Comparison of ENCODE assay signal across 23 cellular contexts in the genomic region with DNA sequence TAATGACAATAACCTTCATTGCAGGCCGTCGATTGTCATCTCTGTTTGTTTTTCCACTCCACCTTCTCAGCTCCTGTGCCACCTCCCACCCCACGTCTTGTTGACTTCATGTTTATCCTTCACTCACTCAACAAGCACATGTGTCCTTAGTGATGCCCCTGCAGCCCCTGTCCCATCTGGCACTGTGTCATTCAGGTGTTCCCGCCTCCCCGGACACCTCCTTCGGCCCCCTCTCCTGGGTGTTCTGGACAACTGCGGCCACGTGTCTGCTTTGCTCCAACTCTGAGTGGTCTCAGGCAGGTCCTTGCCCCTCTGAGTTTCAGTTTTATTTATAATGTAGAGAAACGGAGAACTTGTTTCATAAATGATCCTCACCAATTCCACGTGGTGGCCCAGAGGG.
A peak's percentile ranks its signal among the peaks of the same experiment; 100 is the strongest.
DNase-seq lines count a peak whose midpoint lies in the region; ATAC-seq, FAIRE-seq and TF ChIP-seq lines count a peak whose summit lies in the region.
"Had no signal": no experiment of that assay in that cellular context is flagged by ENCODE, and none has a peak within 500 bp of the region (broad histone marks: within the 10 kb centered on the region; RNA-seq: fewer than 3 reads in every experiment).

No MANE protein-coding gene starts in this region.

- H3K4me2 ChIP-seq in astrocyte (ENCODE audit: low read length): no peak overlapping the region

- peaks cover 52% of the 10 kb centered on the region for H3K4me1 ChIP-seq in astrocyte (ENCODE audit: insufficient read depth, low read length)

- H3K27ac Mint-ChIP-seq in astrocyte (ENCODE audit: unreplicated experiment) (peak overlapping the region; percentile 88), mesothelial cell of epicardium (peak overlapping the region; percentile 64), type B pancreatic cell (no peak overlapping the region)
- H3K27ac Mint-ChIP-seq in activated T-helper 1 cell treated with anti-CD3 and anti-CD28 coated beads, Interleukin-12 subunit alpha, Interleukin-12 subunit beta, Interleukin-2, Interleukin-4 antibody, amounts not matched to agents 30 ng/mL and 10 ng/mL and 1 ng/mL, durations not matched to agents 14 hours and 24 hours and 36 hours: no peak overlapping the region
- H3K27ac Mint-ChIP-seq: activated CD8-positive, alpha-beta T cell treated with anti-CD3 and anti-CD28 coated beads for 36 hours; B cell had no signal

- peaks cover 3% of the 10 kb centered on the region for H3K9me3 Mint-ChIP-seq in astrocyte (ENCODE audit: unreplicated experiment)
- H3K9me3 Mint-ChIP-seq in mesothelial cell of epicardium: no peaks in the 10 kb centered on the region
- H3K9me3 Mint-ChIP-seq in type B pancreatic cell: no peaks in the 10 kb centered on the region
- no peaks in the 10 kb centered on the region for H3K9me3 Mint-ChIP-seq in activated T-helper 1 cell treated with anti-CD3 and anti-CD28 coated beads, Interleukin-12 subunit alpha, Interleukin-12 subunit beta, Interleukin-2, Interleukin-4 antibody, amounts not matched to agents 30 ng/mL and 10 ng/mL and 1 ng/mL, durations not matched to agents 14 hours and 24 hours and 36 hours

- no peaks in the 10 kb centered on the region for H4K20me1 ChIP-seq in astrocyte (ENCODE audit: insufficient read depth, low read length)

- H3K36me3 Mint-ChIP-seq in astrocyte (ENCODE audit: low read depth, unreplicated experiment) (peaks cover 6% of the 10 kb centered on the region), mesothelial cell of epicardium (no peaks in the 10 kb centered on the region), type B pancreatic cell (no peaks in the 10 kb centered on the region)
- no peaks in the 10 kb centered on the region for H3K36me3 Mint-ChIP-seq in activated T-helper 1 cell treated with anti-CD3 and anti-CD28 coated beads, Interleukin-12 subunit alpha, Interleukin-12 subunit beta, Interleukin-2, Interleukin-4 antibody, amounts not matched to agents 30 ng/mL and 10 ng/mL and 1 ng/mL, durations not matched to agents 14 hours and 24 hours and 36 hours (ENCODE audit: low read depth)

- intact Hi-C loops in cardiac septum (cut with DNase I) (no loop called here), left cardiac atrium (cut with DNase I) (no loop called here)
- intact Hi-C loops in activated T-helper 1 cell treated with anti-CD3 and anti-CD28 coated beads, Interleukin-12 subunit alpha, Interleukin-12 subunit beta, Interleukin-2, Interleukin-4 antibody, amounts not matched to agents 30 ng/mL and 10 ng/mL and 1 ng/mL, durations not matched to agents 14 hours and 24 hours and 36 hours (cut with micrococcal nuclease): no loop called here

- H3K4me3 ChIP-seq in astrocyte (ENCODE audit: insufficient read depth, low read depth, low read length): no peak overlapping the region
- H3K4me3 ChIP-seq: cardiac muscle cell, upper lobe of left lung had no signal

- H3K4me1 Mint-ChIP-seq in astrocyte (ENCODE audit: low read depth, unreplicated experiment) (peaks cover 45% of the 10 kb centered on the region), mesothelial cell of epicardium (peaks cover 66% of the 10 kb centered on the region), type B pancreatic cell (ENCODE audit: unreplicated experiment) (peaks cover 30% of the 10 kb centered on the region)
- no peaks in the 10 kb centered on the region for H3K4me1 Mint-ChIP-seq in activated T-helper 1 cell treated with anti-CD3 and anti-CD28 coated beads, Interleukin-12 subunit alpha, Interleukin-12 subunit beta, Interleukin-2, Interleukin-4 antibody, amounts not matched to agents 30 ng/mL and 10 ng/mL and 1 ng/mL, durations not matched to agents 14 hours and 24 hours and 36 hours (ENCODE audit: low read depth)
- H3K4me1 Mint-ChIP-seq: B cell had no signal

- TF ChIP-seq CTCF in astrocyte (IDR thresholded peaks at IDR 0.05; ENCODE audit: insufficient read depth, low read depth, low read length) (no peak), mesothelial cell of epicardium (IDR thresholded peaks at IDR 0.05; ENCODE audit: unreplicated experiment) (no peak), type B pancreatic cell (conservative IDR thresholded peaks at IDR 0.05) (no peak)

- no peaks in the 10 kb centered on the region for H3K36me3 ChIP-seq in astrocyte (ENCODE audit: insufficient read depth, low read length)
- H3K36me3 ChIP-seq: cardiac muscle cell, upper lobe of left lung had no signal

- H3K27ac ChIP-seq in astrocyte (ENCODE audit: low read depth, low read length): no peak overlapping the region
- H3K27ac ChIP-seq: cardiac muscle cell, upper lobe of left lung had no signal

- H3K4me3 Mint-ChIP-seq in astrocyte (ENCODE audit: unreplicated experiment): no peak overlapping the region
- no peak overlapping the region for H3K4me3 Mint-ChIP-seq in mesothelial cell of epicardium
- H3K4me3 Mint-ChIP-seq in type B pancreatic cell: peak overlapping the region; percentile 64
- H3K4me3 Mint-ChIP-seq in activated T-helper 1 cell treated with anti-CD3 and anti-CD28 coated beads, Interleukin-12 subunit alpha, Interleukin-12 subunit beta, Interleukin-2, Interleukin-4 antibody, amounts not matched to agents 30 ng/mL and 10 ng/mL and 1 ng/mL, durations not matched to agents 14 hours and 24 hours and 36 hours: no peak overlapping the region
- H3K4me3 Mint-ChIP-seq: activated CD8-positive, alpha-beta T cell treated with anti-CD3 and anti-CD28 coated beads for 36 hours; B cell had no signal

- H2AFZ ChIP-seq in astrocyte (ENCODE audit: low read depth, low read length): no peak overlapping the region

- no peaks in the 10 kb centered on the region for H3K27me3 ChIP-seq in astrocyte (ENCODE audit: insufficient read depth, low read length)
- H3K27me3 ChIP-seq: cardiac muscle cell, upper lobe of left lung had no signal

- ATAC-seq in left cardiac atrium: no peak
- ATAC-seq: activated CD8-positive, alpha-beta T cell treated with anti-CD3 and anti-CD28 coated beads for 36 hours; left lobe of liver had no signal

- no peak for FAIRE-seq in astrocyte (lab: Jason Lieb, UNC)
- FAIRE-seq: A204.1 had no signal

- H3K9me3 ChIP-seq in astrocyte (ENCODE audit: insufficient read depth, low read depth, low read length): no peaks in the 10 kb centered on the region
- H3K9me3 ChIP-seq: upper lobe of left lung had no signal

- H3K27me3 Mint-ChIP-seq in astrocyte (ENCODE audit: low read depth, unreplicated experiment) (no peaks in the 10 kb centered on the region), mesothelial cell of epicardium (ENCODE audit: low read depth) (no peaks in the 10 kb centered on the region), type B pancreatic cell (peaks cover 9% of the 10 kb centered on the region)
- H3K27me3 Mint-ChIP-seq in activated T-helper 1 cell treated with anti-CD3 and anti-CD28 coated beads, Interleukin-12 subunit alpha, Interleukin-12 subunit beta, Interleukin-2, Interleukin-4 antibody, amounts not matched to agents 30 ng/mL and 10 ng/mL and 1 ng/mL, durations not matched to agents 14 hours and 24 hours and 36 hours (ENCODE audit: insufficient read depth): no peaks in the 10 kb centered on the region

- H3K79me2 ChIP-seq in astrocyte (ENCODE audit: insufficient read depth, low read length): no peaks in the 10 kb centered on the region

- no peak overlapping the region for H3K9ac ChIP-seq in astrocyte (ENCODE audit: low read length)

- DNase-seq in cardiac septum (ENCODE audit: low spot score) (peak; percentile 49), left cardiac atrium (no peak), astrocyte (ENCODE audit: low read depth) (no peak), mesothelial cell of epicardium (ENCODE audit: low spot score in 2 of 2, unreplicated experiment in 2 of 2) (no peak), type B pancreatic cell (ENCODE audit: extremely low spot score, unreplicated experiment) (no peak), DMS53 treated with DMSO at 0.1 percent for 48 hours (lab: John Stamatoyannopoulos, UW; ENCODE audit: unreplicated experiment) (no peak), DMS153 treated with DMSO at 0.1 percent for 48 hours (lab: John Stamatoyannopoulos, UW; ENCODE audit: unreplicated experiment) (no peak)
- DNase-seq in activated T-helper 1 cell treated with anti-CD3 and anti-CD28 coated beads, Interleukin-12 subunit alpha, Interleukin-12 subunit beta, Interleukin-2, Interleukin-4 antibody, amounts not matched to agents 30 ng/mL and 10 ng/mL and 1 ng/mL, durations not matched to agents 14 hours and 24 hours and 36 hours (ENCODE audit: low spot score): no peak
- DNase-seq: activated CD4-positive, CD25-positive, alpha-beta regulatory T cell treated with anti-CD3 and anti-CD28 coated beads, Interleukin-2, amount 50 U/mL, for 72 hours; activated CD8-positive, alpha-beta T cell treated with anti-CD3 and anti-CD28 coated beads for 36 hours; activated naive CD4-positive, alpha-beta T cell; amniotic stem cell; Calu3; dermis blood vessel endothelial cell; head of caudate nucleus; NCI-H1436 treated with DMSO at 0.1 percent for 48 hours; NCI-H2171; NCI-H526; upper lobe of left lung had no signal

Comparison
In these comparisons a context has a peak if more than half of its experiments do, and no peak if none do; other contexts are left out.
1. H3K27ac Mint-ChIP-seq: peak in astrocyte (single experiment) and mesothelial cell of epicardium (single experiment); none in type B pancreatic cell (single experiment) and activated T-helper 1 cell treated with anti-CD3 and anti-CD28 coated beads, Interleukin-12 subunit alpha, Interleukin-12 subunit beta, Interleukin-2, Interleukin-4 antibody, amounts not matched to agents 30 ng/mL and 10 ng/mL and 1 ng/mL, durations not matched to agents 14 hours and 24 hours and 36 hours (single experiment).